ENCODE assay signal across 16 cellular contexts in the genomic region with DNA sequence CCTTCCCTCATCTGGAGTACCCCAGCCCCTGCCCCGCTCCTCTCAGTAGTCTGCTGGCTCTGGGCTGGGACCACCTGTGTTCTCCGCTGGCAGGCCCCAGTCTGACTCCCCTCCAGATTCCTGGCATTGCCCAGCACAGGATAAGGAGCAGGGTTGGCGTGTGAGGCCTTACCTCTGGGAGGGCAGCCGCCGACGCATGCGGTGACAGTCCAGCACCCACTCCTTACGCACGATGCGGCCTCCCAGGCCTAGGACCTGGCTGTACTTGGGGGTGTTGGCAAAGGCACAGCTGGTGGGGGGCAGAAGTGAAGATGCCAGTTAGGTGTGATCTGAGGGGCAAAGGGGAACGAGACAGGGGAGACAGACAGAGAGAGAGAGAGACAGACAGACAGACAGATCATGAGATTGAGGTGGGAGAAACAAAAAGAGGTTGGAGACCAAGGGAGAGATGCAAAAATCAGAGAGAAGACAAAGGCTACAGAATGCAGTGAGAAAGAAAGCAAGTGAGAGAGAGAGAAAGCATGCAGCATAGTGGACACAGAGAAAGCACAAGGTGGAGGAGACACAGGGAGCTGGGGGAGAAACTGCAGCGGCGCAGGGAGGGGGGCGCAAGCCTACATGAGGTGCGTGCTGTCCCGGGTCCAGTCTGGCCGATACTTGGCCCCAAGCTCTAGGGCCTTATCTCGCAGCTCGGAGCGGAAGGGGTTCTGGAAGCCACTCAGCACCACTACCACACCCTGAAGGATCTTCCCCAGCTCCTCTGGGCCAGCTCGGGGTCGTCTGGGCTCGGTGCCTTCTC.
"Had no signal": no experiment of that assay in that cellular context is flagged by ENCODE, and none has a peak within 500 bp of the region (broad histone marks: within the 10 kb centered on the region; RNA-seq: fewer than 3 reads in every experiment).

No MANE protein-coding gene starts in this region.

- H3K4me3 Mint-ChIP-seq: activated naive CD8-positive, alpha-beta T cell treated with anti-CD3 and anti-CD28 coated beads for 36 hours; nephron; T-helper 17 cell had no signal

- H3K27me3 Mint-ChIP-seq: activated naive CD8-positive, alpha-beta T cell treated with anti-CD3 and anti-CD28 coated beads for 36 hours; T-helper 17 cell had no signal

- H3K9me3 Mint-ChIP-seq: activated naive CD8-positive, alpha-beta T cell treated with anti-CD3 and anti-CD28 coated beads for 36 hours; nephron had no signal

- H3K9me3 ChIP-seq: breast epithelium, left lung, mucosa of descending colon, ovary, thyroid gland, uterus had no signal

- H3K27ac ChIP-seq: breast epithelium, foreskin keratinocyte, left lung, ovary, thyroid gland, uterus had no signal

- H3K27me3 ChIP-seq: breast epithelium, foreskin keratinocyte, left lung, ovary, thyroid gland, uterus had no signal

- H3K36me3 ChIP-seq: breast epithelium, ovary, uterus had no signal

- DNase-seq: activated CD4-positive, CD25-positive, alpha-beta regulatory T cell; activated naive CD8-positive, alpha-beta T cell treated with anti-CD3 and anti-CD28 coated beads for 36 hours; activated T-cell treated with anti-CD3 and anti-CD28 coated beads, Interleukin-2, amount 50 U/mL, for 48 hours; anterior cingulate cortex; foreskin keratinocyte; head of caudate nucleus; left lung; mucosa of descending colon; ovary; stimulated activated CD4-positive, alpha-beta T cell treated with anti-CD3 and anti-CD28 coated beads, Interleukin-15, amount 100 ng/mL, for 24 hours; stimulated activated CD4-positive, alpha-beta T cell treated with anti-CD3 and anti-CD28 coated beads, Interleukin-4, amount 100 ng/mL, for 24 hours; T-helper 17 cell; thyroid gland; uterus had no signal

- H3K27ac Mint-ChIP-seq: activated naive CD8-positive, alpha-beta T cell treated with anti-CD3 and anti-CD28 coated beads for 36 hours; nephron had no signal

- H3K4me1 ChIP-seq: breast epithelium, foreskin keratinocyte, left lung, thyroid gland, uterus had no signal

- H3K4me3 ChIP-seq: breast epithelium, left lung, mucosa of descending colon, ovary, thyroid gland, uterus had no signal

- ATAC-seq: foreskin keratinocyte, left lung, mucosa of descending colon, T-helper 17 cell had no signal

- H3K4me1 Mint-ChIP-seq: nephron had no signal
